Comparison of ENCODE assay signal across 8 cellular contexts in the genomic region with DNA sequence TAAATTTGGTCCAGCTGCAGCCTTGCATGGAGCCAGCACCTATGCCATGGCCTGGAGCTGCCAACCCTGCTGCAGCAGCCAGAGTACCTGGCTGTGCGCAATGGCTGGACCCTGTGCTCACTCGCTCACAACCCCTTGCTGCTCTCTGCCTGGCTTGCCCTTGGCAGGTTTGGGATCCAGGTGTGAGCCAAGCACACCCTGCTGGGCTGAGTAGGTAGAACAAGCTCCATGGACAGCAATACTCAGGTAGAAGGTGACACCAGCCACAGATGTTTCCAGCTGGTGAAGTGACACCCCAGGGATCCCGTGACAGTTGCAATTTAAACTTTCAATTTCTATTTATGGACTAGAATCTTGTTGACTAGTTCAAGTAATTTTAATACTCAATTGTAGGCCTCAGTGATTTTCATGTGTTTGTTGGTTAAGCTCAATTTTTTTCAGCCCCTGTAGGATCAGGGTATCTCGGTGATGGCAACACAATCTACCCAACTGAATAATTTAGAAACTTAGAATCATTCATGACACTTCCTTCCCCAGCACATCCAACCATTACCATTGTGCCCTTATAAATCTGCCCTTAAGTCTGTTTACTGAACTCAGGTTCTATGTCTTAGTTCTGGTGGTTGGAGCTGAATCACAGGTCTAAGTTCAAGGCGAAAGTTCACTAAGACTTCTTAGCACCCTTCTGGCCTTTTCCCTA.
A peak's percentile ranks its signal among the peaks of the same experiment; 100 is the strongest.
DNase-seq lines count a peak whose midpoint lies in the region; ATAC-seq, FAIRE-seq and TF ChIP-seq lines count a peak whose summit lies in the region.

No MANE protein-coding gene starts in this region.

- ATAC-seq in GM18907 (IDR thresholded peaks at IDR 0.05; ENCODE audit: unreplicated experiment) (peak; percentile 89), HG03139 (IDR thresholded peaks at IDR 0.05; ENCODE audit: unreplicated experiment) (peak; percentile 65)

- no peak for TF ChIP-seq POLR2A in GM12892 (IDR thresholded peaks at IDR 0.05; ENCODE audit: low read depth, low read length)

- peak; percentile 2 for DNase-seq in activated effector memory CD4-positive, alpha-beta T cell treated with Interleukin-2 at 50 U/mL for 16 hours
- peak; percentile 3 to 5 for DNase-seq in stimulated activated CD4-positive, alpha-beta T cell treated with anti-CD3 and anti-CD28 coated beads, Interleukin-1b, Interleukin-23, amount 100 ng/mL, for 4 hours (ENCODE audit: low read depth in 2 of 2)
- no peak for DNase-seq in NCI-H1694 treated with DMSO at 0.1 percent for 48 hours (lab: John Stamatoyannopoulos, UW)
- DNase-seq in NCI-H1048 (lab: John Stamatoyannopoulos, UW), result no peak
- DNase-seq in KBM-7, result no peak
- DNase-seq in GM12892 (ENCODE audit: insufficient read length), result no peak

- no peak for FAIRE-seq in GM12892 (lab: Jason Lieb, UNC)

- in situ Hi-C loops in KBM-7 (cut with MboI; ENCODE audit: low pct_unique_long_range_greater_than_20kb, low sequenced_read_pairs), result no loop called here

Comparison
In these comparisons a context has a peak if more than half of its experiments do, and no peak if none do; other contexts are left out.
1. DNase-seq: peak in activated effector memory CD4-positive, alpha-beta T cell treated with Interleukin-2 at 50 U/mL for 16 hours (single experiment) and stimulated activated CD4-positive, alpha-beta T cell treated with anti-CD3 and anti-CD28 coated beads, Interleukin-1b, Interleukin-23, amount 100 ng/mL, for 4 hours (2 of 2); none in NCI-H1694 treated with DMSO at 0.1 percent for 48 hours (single experiment), NCI-H1048 (single experiment), KBM-7 (single experiment) and GM12892 (single experiment).